ENCODE assay signal across 10 cellular contexts in the genomic region with DNA sequence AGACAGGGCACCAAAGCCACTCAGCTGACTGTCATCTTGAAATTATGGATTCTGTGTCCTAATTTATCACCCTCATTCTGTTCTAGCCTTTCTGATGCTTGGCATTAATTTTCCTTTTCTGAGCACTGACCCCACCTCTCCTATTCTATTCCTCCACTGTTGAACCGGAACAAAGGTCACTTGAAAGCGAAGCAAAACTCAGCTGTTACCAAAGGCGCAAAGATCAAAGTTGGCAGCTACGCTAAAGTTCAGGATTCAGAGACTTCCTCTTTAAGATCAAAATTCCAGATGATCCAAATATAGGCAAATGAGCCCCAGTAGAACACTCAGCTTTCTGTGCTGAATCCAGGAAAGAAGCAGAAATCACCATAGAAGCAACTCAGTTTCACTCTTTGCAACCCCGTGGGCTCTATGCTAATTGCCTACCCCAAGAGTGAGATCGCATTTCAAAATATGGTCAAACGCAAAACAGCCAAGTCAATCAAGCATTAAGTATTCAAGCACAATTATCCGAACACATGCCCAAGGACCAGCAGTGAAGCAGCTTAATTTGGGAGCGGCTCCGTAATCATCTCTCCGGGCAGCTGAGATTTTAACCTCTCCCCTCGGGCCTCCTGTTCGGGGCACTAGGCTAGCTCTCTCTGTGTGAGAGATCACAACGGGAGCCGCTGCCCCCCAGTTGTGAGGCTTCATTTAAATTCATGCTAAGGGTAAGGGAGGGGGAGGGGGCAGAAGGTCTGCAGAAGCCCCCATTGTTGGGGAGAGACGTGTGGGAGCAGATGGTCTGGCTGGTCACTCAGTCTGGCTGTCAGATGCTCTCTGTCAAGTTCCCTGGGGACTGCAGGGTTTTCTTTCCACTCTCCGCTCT.
DNase-seq lines count a peak whose midpoint lies in the region; ATAC-seq and TF ChIP-seq lines count a peak whose summit lies in the region.
"Had no signal": no experiment of that assay in that cellular context is flagged by ENCODE, and none has a peak within 500 bp of the region (broad histone marks: within the 10 kb centered on the region; RNA-seq: fewer than 3 reads in every experiment).

No MANE protein-coding gene starts in this region.

- H3K27me3 Mint-ChIP-seq in WTC11 (ENCODE audit: low read depth) = peaks cover 26% of the 10 kb centered on the region
- H3K27me3 Mint-ChIP-seq: CD4-positive, CD25-positive, alpha-beta regulatory T cell had no signal

- peak overlapping the region; percentile 76 for H3K4me2 ChIP-seq in Karpas-422 (ENCODE audit: low read depth, low read length, poor library complexity, severe bottlenecking)
- H3K4me2 ChIP-seq in PC-9 = no peak overlapping the region

- H3K9me2 ChIP-seq in Karpas-422 (replicated peaks; ENCODE audit: insufficient read depth, low read length) (no peaks in the 10 kb centered on the region), PC-9 (ENCODE audit: insufficient read depth) (no peaks in the 10 kb centered on the region)

- CTCF ChIA-PET in WTC11 (lab: Charles Lee) (no interaction called here), PC-9 (lab: Charles Lee) (no interaction called here)

- ATAC-seq in WTC11 (peak; percentile 83), GM18873 (IDR thresholded peaks at IDR 0.05; ENCODE audit: low FRiP score, unreplicated experiment) (no peak), GM21526 (IDR thresholded peaks at IDR 0.05; ENCODE audit: low FRiP score, unreplicated experiment) (no peak)

- DNase-seq in Karpas-422 = peak; percentile 90
- peak; percentile 36 for DNase-seq in WTC11 (ENCODE audit: low spot score)
- peak; percentile 93 for DNase-seq in retina
- no peak for DNase-seq in NCI-H510A treated with DMSO at 0.1 percent for 48 hours (lab: John Stamatoyannopoulos, UW)
- DNase-seq in PC-9 = no peak
- DNase-seq: activated CD8-positive, alpha-beta memory T cell treated with anti-CD3 and anti-CD28 coated beads, Interleukin-2, amount 50 U/mL, for 4 hours; CD4-positive, CD25-positive, alpha-beta regulatory T cell had no signal

- H4K20me1 ChIP-seq in Karpas-422 (ENCODE audit: insufficient read depth, low read depth, low read length) (no peaks in the 10 kb centered on the region), PC-9 (ENCODE audit: insufficient read depth) (no peaks in the 10 kb centered on the region)

- H2AFZ ChIP-seq in Karpas-422 (ENCODE audit: low read length) (peak overlapping the region; percentile 86), PC-9 (no peak overlapping the region)

- H3K27ac Mint-ChIP-seq in WTC11 = no peak overlapping the region
- H3K27ac Mint-ChIP-seq: CD4-positive, CD25-positive, alpha-beta regulatory T cell had no signal

- H3K4me3 ChIP-seq in Karpas-422 (ENCODE audit: low read length) (peak overlapping the region; percentile 61), iPS-20b (ENCODE audit: low read length) (peak overlapping the region; percentile 76), PC-9 (no peak overlapping the region)

- TF ChIP-seq CTCF in WTC11 (IDR thresholded peaks at IDR 0.05) = no peak
- no peak for TF ChIP-seq CTCF in PC-9 (conservative IDR thresholded peaks at IDR 0.05)

- no peaks in the 10 kb centered on the region for H3K9me3 ChIP-seq in Karpas-422 (ENCODE audit: low read length)
- H3K9me3 ChIP-seq in iPS-20b (ENCODE audit: insufficient read depth, low read depth, low read length) = no peaks in the 10 kb centered on the region
- H3K9me3 ChIP-seq in PC-9 (ENCODE audit: insufficient read depth, low read depth) = no peaks in the 10 kb centered on the region

- no peaks in the 10 kb centered on the region for H3F3A ChIP-seq in PC-9 (ENCODE audit: insufficient read depth, low read depth)

- H3K36me3 Mint-ChIP-seq in WTC11 = no peaks in the 10 kb centered on the region
- H3K36me3 Mint-ChIP-seq: CD4-positive, CD25-positive, alpha-beta regulatory T cell had no signal

- intact Hi-C loops in PC-9 (cut with micrococcal nuclease; ENCODE audit: unreplicated experiment) = no loop called here

- H3K27me3 ChIP-seq in Karpas-422 (ENCODE audit: low read length) (no peaks in the 10 kb centered on the region), iPS-20b (ENCODE audit: insufficient read depth, low read length) (peaks cover 38% of the 10 kb centered on the region), PC-9 (ENCODE audit: insufficient read depth, low read depth) (no peaks in the 10 kb centered on the region)

- H3K4me3 Mint-ChIP-seq in WTC11 = peak overlapping the region; percentile 72
- H3K4me3 Mint-ChIP-seq: CD4-positive, CD25-positive, alpha-beta regulatory T cell had no signal

- H3K9ac ChIP-seq in Karpas-422 (ENCODE audit: low read length) = peak overlapping the region; percentile 75
- peak overlapping the region; percentile 32; the same call in 1 of the 2 replicates for H3K9ac ChIP-seq in iPS-20b (ENCODE audit: low read depth, low read length)

- H3K36me3 ChIP-seq in Karpas-422 (ENCODE audit: insufficient read depth, low read length) (no peaks in the 10 kb centered on the region), iPS-20b (ENCODE audit: insufficient read depth, low read depth, low read length) (no peaks in the 10 kb centered on the region), PC-9 (ENCODE audit: low read depth) (no peaks in the 10 kb centered on the region)

- peaks cover 24% of the 10 kb centered on the region for H3K4me1 Mint-ChIP-seq in WTC11

- H3K4me1 ChIP-seq in Karpas-422 (ENCODE audit: low read length) = peaks cover 79% of the 10 kb centered on the region
- H3K4me1 ChIP-seq in iPS-20b (ENCODE audit: insufficient read depth, low read length) = peaks cover 4% of the 10 kb centered on the region; the same call in 1 of the 2 replicates
- no peaks in the 10 kb centered on the region for H3K4me1 ChIP-seq in PC-9 (replicated peaks; ENCODE audit: insufficient read depth)

- no peaks in the 10 kb centered on the region for H3K79me2 ChIP-seq in Karpas-422 (ENCODE audit: low read length)
- no peaks in the 10 kb centered on the region for H3K79me2 ChIP-seq in PC-9 (ENCODE audit: low read depth)

- peaks cover 5% of the 10 kb centered on the region; the same call in 1 of the 2 replicates for H3K9me3 Mint-ChIP-seq in WTC11

- BruUV-seq in PC-9 (replicated peaks; lab: Mats Ljungman, UMichigan) = no TSS peak

- H3K27ac ChIP-seq in Karpas-422 (ENCODE audit: low read length) (peak overlapping the region; percentile 98), iPS-20b (ENCODE audit: low read length) (no peak overlapping the region), PC-9 (no peak overlapping the region)

- POLR2A ChIA-PET in WTC11 (lab: Charles Lee) = interaction anchor here (1.0 kb wide), 1 partner anchor 953 kb away, joined by 3 read pairs; no protein-coding TSS in a partner anchor
- POLR2A ChIA-PET in PC-9 (lab: Charles Lee; ENCODE audit: unreplicated experiment) = no interaction called here

TF ChIP-seq in WTC11, 78 proteins besides CTCF, POLR2A, EP300 and RAD21:
- TF ChIP-seq GTF2I (CRISPR knock-in tag; conservative IDR thresholded peaks at IDR 0.05) = no peak
- TF ChIP-seq ZNF423 (CRISPR knock-in tag; IDR thresholded peaks at IDR 0.05) = 0 out of 2 replicates have a peak, but pooled peaks have one; percentile 32
TF ChIP-seq in WTC11: peak in this region for 1.

Comparison
In these comparisons a context has a peak if more than half of its experiments do, and no peak if none do; other contexts are left out.
1. DNase-seq: peak in Karpas-422 (single experiment), WTC11 (single experiment) and retina (single experiment); none in NCI-H510A treated with DMSO at 0.1 percent for 48 hours (single experiment) and PC-9 (0 of 2).